ENCODE assay signal across 9 cellular contexts in genomic region chr17:1644493-1645206, GRCh38. TPM values are rescaled to one million over a fixed set of nuclear protein-coding genes. Genes with fewer than 3 reads are reported as not detected.
A peak's percentile ranks its signal among the peaks of the same experiment; 100 is the strongest.
DNase-seq lines count a peak whose midpoint lies in the region; ATAC-seq, FAIRE-seq and TF ChIP-seq lines count a peak whose summit lies in the region.
"Had no signal": no experiment of that assay in that cellular context is flagged by ENCODE, and none has a peak within 500 bp of the region (broad histone marks: within the 10 kb centered on the region; RNA-seq: fewer than 3 reads in every experiment).

No MANE protein-coding gene starts in this region.

- peaks cover 64% of the 10 kb centered on the region for H3K4me1 ChIP-seq in HepG2 (ENCODE audit: insufficient read depth, low read length)
- H3K4me1 ChIP-seq in thyroid gland: peaks cover 43 to 62% of the 10 kb centered on the region in 2 donors

- no peak for TF ChIP-seq RAD21 in HepG2 (CRISPR knock-in tag; IDR thresholded peaks at IDR 0.05)

- H3K27ac ChIP-seq in HepG2 (ENCODE audit: extremely low read length, insufficient read depth, low read length) (no peak overlapping the region), thyroid gland (peak overlapping the region; percentile 71 to 88 (median 81)), brain microvascular endothelial cell (no peak overlapping the region)
- H3K27ac ChIP-seq: cardiac muscle cell had no signal

- DNase-seq in ACHN (peak; percentile 82), H4 (ENCODE audit: low spot score) (peak; percentile 45), HepG2 (ENCODE audit: low spot score) (no peak), thyroid gland (no peak), AG08395 (ENCODE audit: low spot score) (no peak), brain microvascular endothelial cell (no peak)
- DNase-seq in activated T-helper 2 cell treated with anti-CD3 and anti-CD28 coated beads, Interferon-gamma antibody, Interleukin-2, Interleukin-4, amounts not matched to agents 10 μg/mL and 5 μg/mL and 100 μg/mL, durations not matched to agents 14 hours and 24 hours and 36 hours (ENCODE audit: low spot score): no peak

- CTCF ChIA-PET in HepG2 (lab: Yijun Ruan, JAX; ENCODE audit: low intra/inter-chr PET ratio, low total read pairs): no interaction called here

- H3K9me3 ChIP-seq in HepG2 (ENCODE audit: low read length): no peaks in the 10 kb centered on the region
- no peaks in the 10 kb centered on the region for H3K9me3 ChIP-seq in thyroid gland

- H3K4me3 ChIP-seq in HepG2 (replicated peaks in 1 of 3; ENCODE audit: insufficient read depth in 1 of 3, low read depth in 2 of 3, low read length in 3 of 3) (no peak overlapping the region), thyroid gland (replicated peaks in 1 of 3) (peak overlapping the region in 1 of 3 donors; percentile 47), brain microvascular endothelial cell (ENCODE audit: low read depth, low read length) (no peak overlapping the region)
- H3K4me3 ChIP-seq: cardiac muscle cell had no signal

- no peaks in the 10 kb centered on the region for H3K9me3 Mint-ChIP-seq in activated T-helper 2 cell treated with anti-CD3 and anti-CD28 coated beads, Interferon-gamma antibody, Interleukin-2, Interleukin-4, amounts not matched to agents 10 μg/mL and 5 μg/mL and 100 μg/mL, durations not matched to agents 14 hours and 24 hours and 36 hours

- ATAC-seq in HepG2: no peak
- no peak for ATAC-seq in HG03432 (IDR thresholded peaks at IDR 0.05; ENCODE audit: unreplicated experiment)

- POLR2A ChIA-PET in HepG2 (lab: Yijun Ruan, JAX): interaction anchor here (1.0 to 1.7 kb wide), 2 partner anchors 47 to 71 kb away, joined by 3 to 4 read pairs; no protein-coding TSS in a partner anchor

- peaks cover 15% of the 10 kb centered on the region for H3K4me1 Mint-ChIP-seq in activated T-helper 2 cell treated with anti-CD3 and anti-CD28 coated beads, Interferon-gamma antibody, Interleukin-2, Interleukin-4, amounts not matched to agents 10 μg/mL and 5 μg/mL and 100 μg/mL, durations not matched to agents 14 hours and 24 hours and 36 hours (ENCODE audit: low read depth)

- H4K20me1 ChIP-seq in HepG2 (ENCODE audit: insufficient read depth, low read length): no peaks in the 10 kb centered on the region

- H3K27me3 ChIP-seq in HepG2 (ENCODE audit: control insufficient read depth in 1 of 2, insufficient read depth in 2 of 2, low read length in 2 of 2) (peaks cover 0 to 18% of the 10 kb centered on the region in 2 experiments; a peak in 3 of 5 replicates), thyroid gland (no peaks in the 10 kb centered on the region), brain microvascular endothelial cell (replicated peaks) (no peaks in the 10 kb centered on the region)

- peak overlapping the region; percentile 79 for H3K4me2 ChIP-seq in HepG2 (ENCODE audit: low read depth, low read length)

- H3K27me3 Mint-ChIP-seq in activated T-helper 2 cell treated with anti-CD3 and anti-CD28 coated beads, Interferon-gamma antibody, Interleukin-2, Interleukin-4, amounts not matched to agents 10 μg/mL and 5 μg/mL and 100 μg/mL, durations not matched to agents 14 hours and 24 hours and 36 hours (ENCODE audit: low read depth): no peaks in the 10 kb centered on the region

- H3K27ac Mint-ChIP-seq in activated T-helper 2 cell treated with anti-CD3 and anti-CD28 coated beads, Interferon-gamma antibody, Interleukin-2, Interleukin-4, amounts not matched to agents 10 μg/mL and 5 μg/mL and 100 μg/mL, durations not matched to agents 14 hours and 24 hours and 36 hours: peak overlapping the region; percentile 83

- H3K9ac ChIP-seq in HepG2 (ENCODE audit: insufficient read depth, low read depth, low read length): no peak overlapping the region

- H3K4me3 Mint-ChIP-seq in activated T-helper 2 cell treated with anti-CD3 and anti-CD28 coated beads, Interferon-gamma antibody, Interleukin-2, Interleukin-4, amounts not matched to agents 10 μg/mL and 5 μg/mL and 100 μg/mL, durations not matched to agents 14 hours and 24 hours and 36 hours (ENCODE audit: low read depth): peak overlapping the region; percentile 84

- BruUV-seq in HepG2 (replicated peaks; lab: Mats Ljungman, UMichigan): no TSS peak

- TF ChIP-seq CTCF in HepG2 (CRISPR knock-in tag; IDR thresholded peaks at IDR 0.05): no peak
- TF ChIP-seq CTCF in thyroid gland (IDR thresholded peaks at IDR 0.05): no peak
- TF ChIP-seq CTCF in brain microvascular endothelial cell (IDR thresholded peaks at IDR 0.05; ENCODE audit: low read depth, low read length, missing control alignments): no peak

- FAIRE-seq in HepG2 (lab: Jason Lieb, UNC): no peak

- in situ Hi-C loops in ACHN (cut with HindIII; ENCODE audit: low pct_ligation_motif_present, low pct_unique_long_range_greater_than_20kb, low sequenced_read_pairs): no loop called here
- in situ Hi-C loops in HepG2 (cut with HindIII; ENCODE audit: extremely low pct_ligation_motif_present, low pct_unique_long_range_greater_than_20kb): no loop called here
- in situ Hi-C loops in brain microvascular endothelial cell (cut with HindIII; ENCODE audit: low pct_ligation_motif_present, low sequenced_read_pairs): no loop called here

- no peak for TF ChIP-seq POLR2A in HepG2 (IDR thresholded peaks at IDR 0.05; ENCODE audit: insufficient read depth in 1 of 2, low read depth in 2 of 2, low read length in 2 of 2)
- TF ChIP-seq POLR2A in thyroid gland (IDR thresholded peaks at IDR 0.05): no peak

- no CpG with 5 or more reads among the region's 15 CpGs for WGBS in HepG2 (ENCODE audit: low lambda C conversion rate)
- WGBS in thyroid gland, 2 donors: 56 to 67% methylated on average over 10 to 14 of the region's 15 CpGs

- H3K36me3 ChIP-seq in HepG2 (replicated peaks in 1 of 2; ENCODE audit: control insufficient read depth in 1 of 2, insufficient read depth in 2 of 2, low read length in 2 of 2) (no peaks in the 10 kb centered on the region), thyroid gland (no peaks in the 10 kb centered on the region), brain microvascular endothelial cell (replicated peaks) (no peaks in the 10 kb centered on the region)
- H3K36me3 ChIP-seq: cardiac muscle cell had no signal

- no peaks in the 10 kb centered on the region for H3K79me2 ChIP-seq in HepG2 (ENCODE audit: insufficient read depth, low read length)

- H3K36me3 Mint-ChIP-seq in activated T-helper 2 cell treated with anti-CD3 and anti-CD28 coated beads, Interferon-gamma antibody, Interleukin-2, Interleukin-4, amounts not matched to agents 10 μg/mL and 5 μg/mL and 100 μg/mL, durations not matched to agents 14 hours and 24 hours and 36 hours (ENCODE audit: low read depth): peaks cover 4% of the 10 kb centered on the region

- H2AFZ ChIP-seq in HepG2 (ENCODE audit: low read length): no peak overlapping the region

- TF ChIP-seq EP300 in HepG2 (IDR thresholded peaks at IDR 0.05; ENCODE audit: low read depth in 2 of 2, low read length in 2 of 2): no peak
- no peak for TF ChIP-seq EP300 in HepG2 (CRISPR knock-in tag; IDR thresholded peaks at IDR 0.05; ENCODE audit: borderline replicate concordance)

- intact Hi-C loops in activated T-helper 2 cell treated with anti-CD3 and anti-CD28 coated beads, Interferon-gamma antibody, Interleukin-2, Interleukin-4, amounts not matched to agents 10 μg/mL and 5 μg/mL and 100 μg/mL, durations not matched to agents 14 hours and 24 hours and 36 hours (cut with micrococcal nuclease): loop anchor here (10.0 kb wide), 1 partner anchor 400 kb away; the partner anchor contains the start of gene OVCA2
- intact Hi-C loops in HepG2 (cut with micrococcal nuclease; ENCODE audit: unreplicated experiment) (no loop called here), thyroid gland (cut with DNase I) (loop anchor here (5.0 kb wide), 1 partner anchor 72 kb away; no protein-coding TSS in a partner anchor)

RNA-seq across cellular contexts. Expression of gene SCARF1, which starts 0.9 kb away (rescaled TPM):
- 0.06 TPM in 1 of 2 replicates, not detected in the other for total RNA-seq in H4 (2014; rRNA removed; shearing (Covaris generic))
- total RNA-seq in activated T-helper 2 cell treated with anti-CD3 and anti-CD28 coated beads, Interferon-gamma antibody, Interleukin-2, Interleukin-4, amounts not matched to agents 10 μg/mL and 5 μg/mL and 100 μg/mL, durations not matched to agents 14 hours and 24 hours and 36 hours: 3.3 and 3.4 TPM in 2 replicates
- total RNA-seq in HepG2 (2016; rRNA removed; fragmentation: Illumina TruSeq; extraction: Trizol): 0.24 TPM in 1 of 2 replicates, not detected in the other
- total RNA-seq in HepG2 (2016; cell fraction: cytosol; rRNA removed; fragmentation: Illumina TruSeq; extraction: Trizol; ENCODE audit: low read depth): 0.09 TPM in 1 of 2 replicates, not detected in the other
- total RNA-seq in HepG2 (2016; cell fraction: insoluble cytoplasmic fraction; rRNA removed; fragmentation: Illumina TruSeq; extraction: Trizol): 0.04 TPM in 1 of 2 replicates, not detected in the other
- total RNA-seq in HepG2 (2016; cell fraction: membrane; rRNA removed; fragmentation: Illumina TruSeq; extraction: Trizol): 0.07 and 0.09 TPM in 2 replicates
- total RNA-seq in HepG2 (2016; cell fraction: nucleus; rRNA removed; fragmentation: Illumina TruSeq; extraction: Trizol): 0.16 and 0.34 TPM in 2 replicates
- 0.71 and 0.72 TPM in 2 replicates for polyA plus RNA-seq in HepG2 (2011; rRNA removed)
- polyA plus RNA-seq in HepG2 (2011; cell fraction: cytosol; rRNA removed): 0.17 and 0.25 TPM in 2 replicates
- 7.1 and 9.1 TPM in 2 replicates for polyA plus RNA-seq in HepG2 (2011; cell fraction: nucleus; rRNA removed)
- polyA plus RNA-seq in HepG2 (2012): 0.39 and 0.59 TPM in 2 replicates
- polyA plus RNA-seq in HepG2 (2016; cell fraction: cytosol; fragmentation: Illumina TruSeq; extraction: Trizol; ENCODE audit: low read depth): not detected in 2 replicates
- polyA plus RNA-seq in HepG2 (2016; cell fraction: insoluble cytoplasmic fraction; fragmentation: Illumina TruSeq; extraction: Trizol; ENCODE audit: low read depth): not detected in 2 replicates
- polyA plus RNA-seq in HepG2 (2016; cell fraction: membrane; fragmentation: Illumina TruSeq; extraction: Trizol; ENCODE audit: low read depth): not detected in 2 replicates
- polyA plus RNA-seq in HepG2 (2016; cell fraction: nucleus; fragmentation: Illumina TruSeq; extraction: Trizol; ENCODE audit: insufficient read depth, low read depth): 0.44 and 0.51 TPM in 2 replicates
- polyA minus RNA-seq in HepG2 (2011; rRNA and poly(A)+ RNA removed; ENCODE audit: low replicate concordance): 0.23 and 0.68 TPM in 2 replicates
- not detected in 2 replicates for polyA minus RNA-seq in HepG2 (2011; cell fraction: cytosol; rRNA and poly(A)+ RNA removed)
- 0.99 and 1.5 TPM in 2 replicates for polyA minus RNA-seq in HepG2 (2011; cell fraction: nucleus; rRNA and poly(A)+ RNA removed)
- total RNA-seq in thyroid gland: 10 to 100 TPM; 31.6 to 52.0 (median 35.5) TPM

RNA-seq across cellular contexts. Expression of gene RILP, which starts 5.0 kb away (rescaled TPM):
- 3.2 and 4.9 TPM in 2 replicates for total RNA-seq in H4 (2014; rRNA removed; shearing (Covaris generic))
- 8.2 and 8.9 TPM in 2 replicates for total RNA-seq in activated T-helper 2 cell treated with anti-CD3 and anti-CD28 coated beads, Interferon-gamma antibody, Interleukin-2, Interleukin-4, amounts not matched to agents 10 μg/mL and 5 μg/mL and 100 μg/mL, durations not matched to agents 14 hours and 24 hours and 36 hours
- total RNA-seq in HepG2 (2016; rRNA removed; fragmentation: Illumina TruSeq; extraction: Trizol) (4.7 and 6.6 TPM in 2 replicates), thyroid gland (100 to 1,000 TPM in 3 of 4 donors, 10 to 100 TPM in 1; 67.5 to 140 (median 124) TPM)
- 19.7 and 24.4 TPM in 2 replicates for total RNA-seq in HepG2 (2016; cell fraction: cytosol; rRNA removed; fragmentation: Illumina TruSeq; extraction: Trizol; ENCODE audit: low read depth)
- total RNA-seq in HepG2 (2016; cell fraction: insoluble cytoplasmic fraction; rRNA removed; fragmentation: Illumina TruSeq; extraction: Trizol): 5.0 and 7.1 TPM in 2 replicates
- total RNA-seq in HepG2 (2016; cell fraction: membrane; rRNA removed; fragmentation: Illumina TruSeq; extraction: Trizol): 13.1 and 14.3 TPM in 2 replicates
- total RNA-seq in HepG2 (2016; cell fraction: nucleus; rRNA removed; fragmentation: Illumina TruSeq; extraction: Trizol): 3.3 and 3.9 TPM in 2 replicates
- 8.1 and 9.4 TPM in 2 replicates for polyA plus RNA-seq in HepG2 (2011; rRNA removed)
- polyA plus RNA-seq in HepG2 (2011; cell fraction: cytosol; rRNA removed): 4.3 and 6.7 TPM in 2 replicates
- 19.2 and 23.3 TPM in 2 replicates for polyA plus RNA-seq in HepG2 (2011; cell fraction: nucleus; rRNA removed)
- 4.5 and 5.2 TPM in 2 replicates for polyA plus RNA-seq in HepG2 (2012)
- polyA plus RNA-seq in HepG2 (2016; cell fraction: cytosol; fragmentation: Illumina TruSeq; extraction: Trizol; ENCODE audit: low read depth): 24.9 and 29.6 TPM in 2 replicates
- 3.9 and 6.6 TPM in 2 replicates for polyA plus RNA-seq in HepG2 (2016; cell fraction: insoluble cytoplasmic fraction; fragmentation: Illumina TruSeq; extraction: Trizol; ENCODE audit: low read depth)
- polyA plus RNA-seq in HepG2 (2016; cell fraction: membrane; fragmentation: Illumina TruSeq; extraction: Trizol; ENCODE audit: low read depth): 12.1 and 14.0 TPM in 2 replicates
- 6.7 and 7.6 TPM in 2 replicates for polyA plus RNA-seq in HepG2 (2016; cell fraction: nucleus; fragmentation: Illumina TruSeq; extraction: Trizol; ENCODE audit: insufficient read depth, low read depth)
- 5.6 and 7.3 TPM in 2 replicates for polyA minus RNA-seq in HepG2 (2011; rRNA and poly(A)+ RNA removed; ENCODE audit: low replicate concordance)
- 5.0 TPM in 2 replicates for polyA minus RNA-seq in HepG2 (2011; cell fraction: cytosol; rRNA and poly(A)+ RNA removed)
- 6.0 and 9.0 TPM in 2 replicates for polyA minus RNA-seq in HepG2 (2011; cell fraction: nucleus; rRNA and poly(A)+ RNA removed)

RNA-seq across cellular contexts. Expression of gene SLC43A2, which starts 16.0 kb away (rescaled TPM):
- total RNA-seq in H4 (2014; rRNA removed; shearing (Covaris generic)): 2.9 and 4.7 TPM in 2 replicates
- total RNA-seq in activated T-helper 2 cell treated with anti-CD3 and anti-CD28 coated beads, Interferon-gamma antibody, Interleukin-2, Interleukin-4, amounts not matched to agents 10 μg/mL and 5 μg/mL and 100 μg/mL, durations not matched to agents 14 hours and 24 hours and 36 hours: 2.3 and 2.4 TPM in 2 replicates
- total RNA-seq in HepG2 (2016; rRNA removed; fragmentation: Illumina TruSeq; extraction: Trizol) (3.3 and 7.3 TPM in 2 replicates), thyroid gland (10 to 100 TPM; 17.5 to 28.2 (median 23.9) TPM)
- total RNA-seq in HepG2 (2016; cell fraction: cytosol; rRNA removed; fragmentation: Illumina TruSeq; extraction: Trizol; ENCODE audit: low read depth): 0.97 and 1.3 TPM in 2 replicates
- total RNA-seq in HepG2 (2016; cell fraction: insoluble cytoplasmic fraction; rRNA removed; fragmentation: Illumina TruSeq; extraction: Trizol): 2.0 and 8.1 TPM in 2 replicates
- 4.2 and 4.8 TPM in 2 replicates for total RNA-seq in HepG2 (2016; cell fraction: membrane; rRNA removed; fragmentation: Illumina TruSeq; extraction: Trizol)
- total RNA-seq in HepG2 (2016; cell fraction: nucleus; rRNA removed; fragmentation: Illumina TruSeq; extraction: Trizol): 6.5 and 9.2 TPM in 2 replicates
- polyA plus RNA-seq in HepG2 (2011; rRNA removed): 20.0 and 26.7 TPM in 2 replicates
- 24.6 and 32.6 TPM in 2 replicates for polyA plus RNA-seq in HepG2 (2011; cell fraction: cytosol; rRNA removed)
- 23.0 and 27.0 TPM in 2 replicates for polyA plus RNA-seq in HepG2 (2011; cell fraction: nucleus; rRNA removed)
- 23.6 and 32.7 TPM in 2 replicates for polyA plus RNA-seq in HepG2 (2012)
- 1.1 and 1.6 TPM in 2 replicates for polyA plus RNA-seq in HepG2 (2016; cell fraction: cytosol; fragmentation: Illumina TruSeq; extraction: Trizol; ENCODE audit: low read depth)
- polyA plus RNA-seq in HepG2 (2016; cell fraction: insoluble cytoplasmic fraction; fragmentation: Illumina TruSeq; extraction: Trizol; ENCODE audit: low read depth): 3.0 and 4.3 TPM in 2 replicates
- 2.7 and 2.9 TPM in 2 replicates for polyA plus RNA-seq in HepG2 (2016; cell fraction: membrane; fragmentation: Illumina TruSeq; extraction: Trizol; ENCODE audit: low read depth)
- 12.1 and 13.4 TPM in 2 replicates for polyA plus RNA-seq in HepG2 (2016; cell fraction: nucleus; fragmentation: Illumina TruSeq; extraction: Trizol; ENCODE audit: insufficient read depth, low read depth)
- 35.9 and 121 TPM in 2 replicates for polyA minus RNA-seq in HepG2 (2011; rRNA and poly(A)+ RNA removed; ENCODE audit: low replicate concordance)
- polyA minus RNA-seq in HepG2 (2011; cell fraction: cytosol; rRNA and poly(A)+ RNA removed): 22.7 and 26.1 TPM in 2 replicates
- 18.9 and 19.1 TPM in 2 replicates for polyA minus RNA-seq in HepG2 (2011; cell fraction: nucleus; rRNA and poly(A)+ RNA removed)

RNA-seq across cellular contexts. Expression of gene PRPF8, which starts 40.0 kb away (rescaled TPM):
- total RNA-seq in H4 (2014; rRNA removed; shearing (Covaris generic)): 77.5 and 84.5 TPM in 2 replicates
- total RNA-seq in activated T-helper 2 cell treated with anti-CD3 and anti-CD28 coated beads, Interferon-gamma antibody, Interleukin-2, Interleukin-4, amounts not matched to agents 10 μg/mL and 5 μg/mL and 100 μg/mL, durations not matched to agents 14 hours and 24 hours and 36 hours: 435 and 439 TPM in 2 replicates
- total RNA-seq in HepG2 (2016; rRNA removed; fragmentation: Illumina TruSeq; extraction: Trizol) (112 and 318 TPM in 2 replicates), thyroid gland (100 to 1,000 TPM; 181 to 256 (median 242) TPM)
- total RNA-seq in HepG2 (2016; cell fraction: cytosol; rRNA removed; fragmentation: Illumina TruSeq; extraction: Trizol; ENCODE audit: low read depth): 27.9 and 29.6 TPM in 2 replicates
- 104 and 284 TPM in 2 replicates for total RNA-seq in HepG2 (2016; cell fraction: insoluble cytoplasmic fraction; rRNA removed; fragmentation: Illumina TruSeq; extraction: Trizol)
- total RNA-seq in HepG2 (2016; cell fraction: membrane; rRNA removed; fragmentation: Illumina TruSeq; extraction: Trizol): 59.5 and 61.6 TPM in 2 replicates
- 124 and 135 TPM in 2 replicates for total RNA-seq in HepG2 (2016; cell fraction: nucleus; rRNA removed; fragmentation: Illumina TruSeq; extraction: Trizol)
- 179 and 195 TPM in 2 replicates for polyA plus RNA-seq in HepG2 (2011; rRNA removed)
- 79.1 and 90.7 TPM in 2 replicates for polyA plus RNA-seq in HepG2 (2011; cell fraction: cytosol; rRNA removed)
- polyA plus RNA-seq in HepG2 (2011; cell fraction: nucleus; rRNA removed): 265 and 296 TPM in 2 replicates
- polyA plus RNA-seq in HepG2 (2012): 129 and 145 TPM in 2 replicates
- polyA plus RNA-seq in HepG2 (2016; cell fraction: cytosol; fragmentation: Illumina TruSeq; extraction: Trizol; ENCODE audit: low read depth): 15.0 and 17.7 TPM in 2 replicates
- 300 and 377 TPM in 2 replicates for polyA plus RNA-seq in HepG2 (2016; cell fraction: insoluble cytoplasmic fraction; fragmentation: Illumina TruSeq; extraction: Trizol; ENCODE audit: low read depth)
- 37.4 and 39.7 TPM in 2 replicates for polyA plus RNA-seq in HepG2 (2016; cell fraction: membrane; fragmentation: Illumina TruSeq; extraction: Trizol; ENCODE audit: low read depth)
- 245 and 257 TPM in 2 replicates for polyA plus RNA-seq in HepG2 (2016; cell fraction: nucleus; fragmentation: Illumina TruSeq; extraction: Trizol; ENCODE audit: insufficient read depth, low read depth)
- polyA minus RNA-seq in HepG2 (2011; rRNA and poly(A)+ RNA removed; ENCODE audit: low replicate concordance): 401 and 410 TPM in 2 replicates
- polyA minus RNA-seq in HepG2 (2011; cell fraction: cytosol; rRNA and poly(A)+ RNA removed): 275 and 377 TPM in 2 replicates
- polyA minus RNA-seq in HepG2 (2011; cell fraction: nucleus; rRNA and poly(A)+ RNA removed): 189 and 229 TPM in 2 replicates

Comparison
In these comparisons a context has a peak if more than half of its experiments do, and no peak if none do; other contexts are left out.
1. DNase-seq: peak in ACHN (single experiment) and H4 (single experiment); none in activated T-helper 2 cell treated with anti-CD3 and anti-CD28 coated beads, Interferon-gamma antibody, Interleukin-2, Interleukin-4, amounts not matched to agents 10 μg/mL and 5 μg/mL and 100 μg/mL, durations not matched to agents 14 hours and 24 hours and 36 hours (single experiment), HepG2 (single experiment), thyroid gland (0 of 2), AG08395 (single experiment) and brain microvascular endothelial cell (single experiment).
2. H3K27ac ChIP-seq: peak in thyroid gland (3 of 3); none in HepG2 (single experiment) and brain microvascular endothelial cell (single experiment).